In genomic region chr3:9809615-9810356, GRCh38 we compare ENCODE assay signal across 8 cellular contexts. TPM values are rescaled to one million over a fixed set of nuclear protein-coding genes. Genes with fewer than 3 reads are reported as not detected.
A peak's percentile ranks its signal among the peaks of the same experiment; 100 is the strongest.
DNase-seq lines count a peak whose midpoint lies in the region; ATAC-seq, FAIRE-seq and TF ChIP-seq lines count a peak whose summit lies in the region.

A gene with protein sequence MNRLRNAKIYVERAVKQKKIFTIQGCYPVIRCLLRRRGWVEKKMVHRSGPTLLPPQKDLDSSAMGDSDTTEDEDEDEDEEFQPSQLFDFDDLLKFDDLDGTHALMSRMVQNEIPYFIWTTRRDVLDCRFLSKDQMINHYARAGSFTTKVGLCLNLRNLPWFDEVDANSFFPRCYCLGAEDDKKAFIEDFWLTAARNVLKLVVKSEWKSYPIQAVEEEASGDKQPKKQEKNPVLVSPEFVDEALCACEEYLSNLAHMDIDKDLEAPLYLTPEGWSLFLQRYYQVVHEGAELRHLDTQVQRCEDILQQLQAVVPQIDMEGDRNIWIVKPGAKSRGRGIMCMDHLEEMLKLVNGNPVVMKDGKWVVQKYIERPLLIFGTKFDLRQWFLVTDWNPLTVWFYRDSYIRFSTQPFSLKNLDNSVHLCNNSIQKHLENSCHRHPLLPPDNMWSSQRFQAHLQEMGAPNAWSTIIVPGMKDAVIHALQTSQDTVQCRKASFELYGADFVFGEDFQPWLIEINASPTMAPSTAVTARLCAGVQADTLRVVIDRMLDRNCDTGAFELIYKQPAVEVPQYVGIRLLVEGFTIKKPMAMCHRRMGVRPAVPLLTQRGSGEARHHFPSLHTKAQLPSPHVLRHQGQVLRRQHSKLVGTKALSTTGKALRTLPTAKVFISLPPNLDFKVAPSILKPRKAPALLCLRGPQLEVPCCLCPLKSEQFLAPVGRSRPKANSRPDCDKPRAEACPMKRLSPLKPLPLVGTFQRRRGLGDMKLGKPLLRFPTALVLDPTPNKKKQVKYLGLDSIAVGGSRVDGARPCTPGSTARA (plus strand): TSS chr3:9810262. CDS start chr3:9810662, 400 bp downstream.

- FAIRE-seq in keratinocyte (lab: Jason Lieb, UNC), result no peak

- no peak for TF ChIP-seq RAD21 in HCT116 (IDR thresholded peaks at IDR 0.05; ENCODE audit: low read depth)

- no peaks in the 10 kb centered on the region; the same call in 1 of the 2 replicates for H3K79me2 ChIP-seq in HCT116 (ENCODE audit: insufficient read depth, low read length)
- H3K79me2 ChIP-seq in keratinocyte (ENCODE audit: control insufficient read depth, insufficient read depth, low read length), result no peaks in the 10 kb centered on the region

- intact Hi-C loops in HCT116 (cut with micrococcal nuclease), result loop anchor here (10.0 kb wide), 1 partner anchor 305 kb away; no protein-coding TSS in a partner anchor

- TF ChIP-seq CTCF in HCT116 (IDR thresholded peaks at IDR 0.05 in 2 of 3, conservative IDR thresholded peaks at IDR 0.05 in 1 of 3; ENCODE audit: borderline replicate concordance in 1 of 3, insufficient read depth in 1 of 3, low read depth in 2 of 3, low read length in 2 of 3) (no peak), choroid plexus epithelial cell (conservative IDR thresholded peaks at IDR 0.05; ENCODE audit: low read depth, low read length) (no peak), keratinocyte (optimal IDR thresholded peaks at IDR 0.05 in 1 of 3, IDR thresholded peaks at IDR 0.05 in 1 of 3, conservative IDR thresholded peaks at IDR 0.05 in 1 of 3; ENCODE audit: extremely low read depth in 1 of 3, insufficient read depth in 2 of 3, low read length in 3 of 3) (no peak)

- H3K36me3 ChIP-seq in HCT116 (ENCODE audit: control insufficient read depth in 1 of 2, insufficient read depth in 2 of 2, low read length in 2 of 2) (peaks cover 18% of the 10 kb centered on the region in 2 experiments; a peak in 3 of 4 replicates), keratinocyte (ENCODE audit: control insufficient read depth in 2 of 2, extremely low read depth in 1 of 2, insufficient read depth in 2 of 2, low read length in 2 of 2) (peaks cover 10 to 16% of the 10 kb centered on the region in 2 experiments)

- CTCF ChIA-PET in HCT116 (lab: Charles Lee), result interaction anchor here (1.0 to 2.7 kb wide), 3 partner anchors 94 to 137 kb away, joined by 3 to 11 read pairs (median 4); partner anchors contain the start of gene CRELD1

- H3K9me2 ChIP-seq in HCT116 (ENCODE audit: insufficient read depth), result no peaks in the 10 kb centered on the region

- no peak for TF ChIP-seq POLR2A in HCT116 (IDR thresholded peaks at IDR 0.05; ENCODE audit: borderline replicate concordance, extremely low read depth, insufficient read depth, insufficient read length)

- RAD21 ChIA-PET in HCT116 (lab: Charles Lee; ENCODE audit: low non-redundant PET in 1 of 2, low total read pairs in 2 of 2, uncharacterized antibody in 2 of 2, unreplicated experiment in 2 of 2), result no interaction called here

- H3K4me2 ChIP-seq in HCT116 (ENCODE audit: low read length), result peak within 1 kb of the TSS; percentile 73
- peak within 1 kb of the TSS; percentile 90 for H3K4me2 ChIP-seq in keratinocyte (ENCODE audit: control insufficient read depth, extremely low read depth, insufficient read depth, low read depth, low read length)

- peak within 1 kb of the TSS; percentile 24; the same call in 1 of the 2 replicates for H3K4me3 ChIP-seq in GM08714 (ENCODE audit: low read length)
- H3K4me3 ChIP-seq in HCT116 (replicated peaks in 1 of 2; ENCODE audit: low read depth in 1 of 2, low read length in 2 of 2), result peak within 1 kb of the TSS; percentile 35 to 54
- H3K4me3 ChIP-seq in choroid plexus epithelial cell (ENCODE audit: low read depth, low read length), result peak within 1 kb of the TSS; percentile 64
- H3K4me3 ChIP-seq in keratinocyte (ENCODE audit: control insufficient read depth in 2 of 3, extremely low read depth in 1 of 3, insufficient read depth in 2 of 3, low read depth in 1 of 3, low read length in 3 of 3), result peak within 1 kb of the TSS; percentile 42 to 63 (median 60)

- H4K20me1 ChIP-seq in HCT116 (ENCODE audit: insufficient read depth), result no peaks in the 10 kb centered on the region
- H4K20me1 ChIP-seq in keratinocyte (ENCODE audit: control insufficient read depth, extremely low read depth, insufficient read depth, low read length), result no peaks in the 10 kb centered on the region

- H3K9ac ChIP-seq in HCT116 (ENCODE audit: low read length), result peak within 1 kb of the TSS; percentile 68
- peak within 1 kb of the TSS; percentile 55 for H3K9ac ChIP-seq in keratinocyte (ENCODE audit: control insufficient read depth, extremely low read depth, insufficient read depth, low read length)

- dilution Hi-C loops in keratinocyte (cut with MboI; ENCODE audit: extremely low pct_ligation_motif_present, low sequenced_read_pairs), result no loop called here

- H3K27me3 ChIP-seq in HCT116 (ENCODE audit: insufficient read depth, low read length) (no peaks in the 10 kb centered on the region), keratinocyte (ENCODE audit: control insufficient read depth, extremely low read depth, insufficient read depth, low read length) (no peaks in the 10 kb centered on the region)

- H3K4me1 ChIP-seq in HCT116 (ENCODE audit: control insufficient read depth in 1 of 2, insufficient read depth in 2 of 2, low read length in 2 of 2) (peaks cover 11 to 33% of the 10 kb centered on the region in 2 experiments; a peak in 3 of 4 replicates), keratinocyte (ENCODE audit: control insufficient read depth, extremely low read depth, insufficient read depth, low read length) (peaks cover 7% of the 10 kb centered on the region)

- ATAC-seq in HCT116, result peak; percentile 74

- POLR2A ChIA-PET in HCT116 (lab: Charles Lee), result no interaction called here

- no TSS peak for BruUV-seq in HCT116 (replicated peaks; lab: Mats Ljungman, UMichigan)

- DNase-seq in HCT116 (ENCODE audit: low read depth, low spot score) (no peak), NCI-H2171 (lab: John Stamatoyannopoulos, UW) (peak; percentile 54), choroid plexus epithelial cell (ENCODE audit: low read depth) (peak; percentile 65), keratinocyte (ENCODE audit: low read depth, low spot score) (no peak), SIG-M5 treated with dmso at 0.1 percent for 504 hours (lab: John Stamatoyannopoulos, UW; ENCODE audit: unreplicated experiment) (no peak)
- peak; percentile 65 for DNase-seq in activated CD4-positive, CD25-positive, alpha-beta regulatory T cell treated with anti-CD3 and anti-CD28 coated beads, Interleukin-2, amount 50 U/mL, for 72 hours
- peak; percentile 23 to 46 for DNase-seq in stimulated activated CD4-positive, alpha-beta T cell treated with anti-CD3 and anti-CD28 coated beads, Interleukin-12 subunit alpha, Interleukin-12 subunit beta, amount 100 ng/mL, for 24 hours (ENCODE audit: low read depth in 2 of 2)

- H2AFZ ChIP-seq in HCT116 (ENCODE audit: low read depth, low read length, poor library complexity, severe bottlenecking), result no peak within 1 kb of the TSS
- H2AFZ ChIP-seq in keratinocyte (ENCODE audit: control insufficient read depth, low read length), result peak within 1 kb of the TSS; percentile 45

- peak within 1 kb of the TSS; percentile 69 for H3K27ac ChIP-seq in HCT116 (ENCODE audit: low read depth, low read length)
- H3K27ac ChIP-seq in keratinocyte (ENCODE audit: control insufficient read depth, insufficient read depth, low read length), result peak within 1 kb of the TSS; percentile 53

- H3K9me1 ChIP-seq in keratinocyte (ENCODE audit: control insufficient read depth, extremely low read depth, insufficient read depth, low read length), result no peaks in the 10 kb centered on the region

- H3K9me3 ChIP-seq in HCT116 (ENCODE audit: control insufficient read depth in 1 of 2, insufficient read depth in 1 of 2, low read depth in 1 of 2, low read length in 2 of 2) (no peaks in the 10 kb centered on the region), keratinocyte (ENCODE audit: control insufficient read depth, low read depth, low read length) (no peaks in the 10 kb centered on the region)

TF ChIP-seq in HCT116, 20 proteins besides CTCF, POLR2A, EP300 and RAD21:
- TF ChIP-seq, protein P1, sequence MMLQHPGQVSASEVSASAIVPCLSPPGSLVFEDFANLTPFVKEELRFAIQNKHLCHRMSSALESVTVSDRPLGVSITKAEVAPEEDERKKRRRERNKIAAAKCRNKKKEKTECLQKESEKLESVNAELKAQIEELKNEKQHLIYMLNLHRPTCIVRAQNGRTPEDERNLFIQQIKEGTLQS (IDR thresholded peaks at IDR 0.05), result no peak
- TF ChIP-seq ZFX (IDR thresholded peaks at IDR 0.05), result peak; percentile 45; the same call in 1 of the 2 replicates
- 0 out of 2 replicates have a peak, but pooled peaks have one; percentile 20 for TF ChIP-seq SIN3A (IDR thresholded peaks at IDR 0.05; ENCODE audit: low read depth)
- TF ChIP-seq POLR2AphosphoS5 (IDR thresholded peaks at IDR 0.05; ENCODE audit: low read depth, low read length), result peak; percentile 72
- peak; percentile 42 for TF ChIP-seq TCF7L2 (IDR thresholded peaks at IDR 0.05; ENCODE audit: borderline replicate concordance, extremely low read depth, insufficient read depth, insufficient read length)

RNA-seq across cellular contexts. Expression of the gene that starts here (rescaled TPM):
- 40.3 TPM for total RNA-seq in HCT116 (2021; ENCODE audit: unreplicated experiment)
- polyA plus RNA-seq in HCT116 (2012), result 33.3 and 44.5 TPM in 2 replicates
- polyA plus RNA-seq in keratinocyte, result 11.3 to 19.1 TPM (median 11.7 TPM) in 3 replicates
- polyA plus RNA-seq in keratinocyte (2011; ENCODE audit: low read depth), result 15.8 TPM
- polyA plus RNA-seq in keratinocyte (2011; cell fraction: cytosol; rRNA removed), result 2.3 and 2.6 TPM in 2 replicates
- polyA plus RNA-seq in keratinocyte (2011; cell fraction: nucleus; rRNA removed), result 141 and 203 TPM in 2 replicates
- 7.2 and 23.9 TPM in 2 replicates for polyA plus RNA-seq in keratinocyte (2012; ENCODE audit: low replicate concordance)
- 5.8 to 31.2 TPM (median 27.0 TPM) in 3 replicates for polyA minus RNA-seq in keratinocyte
- polyA minus RNA-seq in keratinocyte (2011; cell fraction: cytosol; rRNA and poly(A)+ RNA removed), result 1.3 TPM
- 14.8 and 38.5 TPM in 2 replicates for polyA minus RNA-seq in keratinocyte (2011; cell fraction: nucleus; rRNA and poly(A)+ RNA removed)

Comparison
In these comparisons a context has a peak if more than half of its experiments do, and no peak if none do; other contexts are left out.
1. DNase-seq: peak in NCI-H2171 (single experiment), activated CD4-positive, CD25-positive, alpha-beta regulatory T cell treated with anti-CD3 and anti-CD28 coated beads, Interleukin-2, amount 50 U/mL, for 72 hours (single experiment), choroid plexus epithelial cell (single experiment) and stimulated activated CD4-positive, alpha-beta T cell treated with anti-CD3 and anti-CD28 coated beads, Interleukin-12 subunit alpha, Interleukin-12 subunit beta, amount 100 ng/mL, for 24 hours (2 of 2); none in HCT116 (single experiment), keratinocyte (single experiment) and SIG-M5 treated with dmso at 0.1 percent for 504 hours (single experiment).
2. Peak in every context shown above with its lines, with median percentiles within 50 percentile points of each other: H3K4me3 ChIP-seq.